ENCODE assay signal across 8 cellular contexts in the genomic region with DNA sequence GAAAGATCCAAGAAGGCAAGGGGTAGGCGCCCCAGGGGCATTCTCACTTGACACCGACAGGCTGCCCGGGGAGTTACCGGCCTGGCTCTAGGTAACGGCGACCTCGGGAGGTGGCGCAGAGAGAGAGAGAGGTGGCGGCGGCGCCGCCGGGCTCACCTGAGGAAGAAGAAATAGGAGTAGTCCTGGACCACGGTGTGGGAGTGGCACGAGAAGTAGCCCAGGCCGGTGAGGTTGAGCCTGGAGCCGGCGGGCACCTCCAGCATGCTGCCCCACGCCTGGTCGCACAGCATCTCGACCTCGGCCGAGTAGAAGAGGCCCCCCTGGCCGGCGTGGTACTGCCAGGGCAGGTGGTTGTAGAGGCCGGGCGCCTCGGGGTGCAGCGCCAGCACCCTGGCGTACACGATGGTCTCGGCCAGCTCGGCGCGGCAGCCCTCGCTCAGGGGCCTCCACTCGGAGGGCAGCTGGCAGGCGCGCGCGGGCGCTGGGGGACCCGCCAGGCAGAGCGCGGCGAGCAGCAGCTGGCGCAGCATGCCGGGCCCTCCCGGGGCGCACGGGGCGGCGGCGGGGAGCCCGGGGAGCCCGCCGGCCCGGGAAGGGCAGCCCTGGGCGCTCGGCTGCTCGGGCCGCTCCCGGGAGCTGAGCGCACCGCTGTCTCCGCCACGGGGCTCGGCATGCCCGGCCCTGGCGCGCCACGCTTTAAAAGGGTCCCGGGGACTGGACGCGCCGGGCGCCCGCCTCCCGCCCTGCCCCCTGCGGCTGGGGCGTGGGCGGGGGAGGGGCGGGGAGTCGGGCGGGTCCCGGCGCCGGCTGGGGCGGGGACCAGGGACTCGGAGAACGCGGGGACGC. TPM values are rescaled to one million over a fixed set of nuclear protein-coding genes. Genes with fewer than 3 reads are reported as not detected.
DNase-seq lines count a peak whose midpoint lies in the region; ATAC-seq and TF ChIP-seq lines count a peak whose summit lies in the region.

CCDC3 (minus strand) TSS at position 673 of the 846 bp plus-strand sequence; CDS start at position 530, 143 bp downstream.

- no peaks in the 10 kb centered on the region for H3K4me1 ChIP-seq in iPS-15b (ENCODE audit: control insufficient read depth, insufficient read depth, low read length)
- H3K4me1 ChIP-seq in smooth muscle cell (ENCODE audit: low read depth): peaks cover 3% of the 10 kb centered on the region
- peaks cover 26% of the 10 kb centered on the region for H3K4me1 ChIP-seq in Karpas-422 (ENCODE audit: low read length)

- intact Hi-C loops in activated T-helper 1 cell treated with anti-CD3 and anti-CD28 coated beads, Interleukin-12 subunit alpha, Interleukin-12 subunit beta, Interleukin-2, Interleukin-4 antibody, amounts not matched to agents 30 ng/mL and 10 ng/mL and 1 ng/mL, durations not matched to agents 14 hours and 24 hours and 36 hours (cut with micrococcal nuclease): no loop called here

- H3K27me3 ChIP-seq in iPS-15b (ENCODE audit: control insufficient read depth, insufficient read depth, low read length): peaks cover 37% of the 10 kb centered on the region
- H3K27me3 ChIP-seq in smooth muscle cell (ENCODE audit: low read depth): no peaks in the 10 kb centered on the region
- no peaks in the 10 kb centered on the region for H3K27me3 ChIP-seq in Karpas-422 (ENCODE audit: low read length)

- H3K9me2 ChIP-seq in Karpas-422 (replicated peaks; ENCODE audit: insufficient read depth, low read length): no peaks in the 10 kb centered on the region

- H3K4me3 ChIP-seq in iPS-15b (ENCODE audit: low read depth, low read length) (peak within 1 kb of the TSS; percentile 75), smooth muscle cell (peak within 1 kb of the TSS; percentile 66), Karpas-422 (ENCODE audit: low read length) (no peak within 1 kb of the TSS)

- H3K9me3 ChIP-seq in iPS-15b (ENCODE audit: control insufficient read depth, insufficient read depth, low read length) (no peaks in the 10 kb centered on the region), smooth muscle cell (replicated peaks; ENCODE audit: low read depth) (no peaks in the 10 kb centered on the region), Karpas-422 (ENCODE audit: low read length) (no peaks in the 10 kb centered on the region)

- no peaks in the 10 kb centered on the region for H3K36me3 ChIP-seq in iPS-15b (ENCODE audit: control insufficient read depth, insufficient read depth, low read length)
- no peaks in the 10 kb centered on the region for H3K36me3 ChIP-seq in smooth muscle cell (ENCODE audit: low read depth)
- no peaks in the 10 kb centered on the region; the same call in 1 of the 2 replicates for H3K36me3 ChIP-seq in Karpas-422 (ENCODE audit: insufficient read depth, low read length)

- ATAC-seq in HG02588 (IDR thresholded peaks at IDR 0.05; ENCODE audit: unreplicated experiment): no peak
- no peak for ATAC-seq in GM19397 (IDR thresholded peaks at IDR 0.05; ENCODE audit: unreplicated experiment)

- no peaks in the 10 kb centered on the region for H3K79me2 ChIP-seq in smooth muscle cell (ENCODE audit: low read depth)
- H3K79me2 ChIP-seq in Karpas-422 (ENCODE audit: low read length): no peaks in the 10 kb centered on the region

- H3K27me3 Mint-ChIP-seq in activated naive CD4-positive, alpha-beta T cell treated with anti-CD3 and anti-CD28 coated beads, Interleukin-2, amount 10 ng/mL, durations not matched to agents 7 days and 5 days: peaks cover 57% of the 10 kb centered on the region
- peaks cover 36% of the 10 kb centered on the region for H3K27me3 Mint-ChIP-seq in activated T-helper 1 cell treated with anti-CD3 and anti-CD28 coated beads, Interleukin-12 subunit alpha, Interleukin-12 subunit beta, Interleukin-2, Interleukin-4 antibody, amounts not matched to agents 30 ng/mL and 10 ng/mL and 1 ng/mL, durations not matched to agents 14 hours and 24 hours and 36 hours (ENCODE audit: insufficient read depth)

- H3K36me3 Mint-ChIP-seq in activated naive CD4-positive, alpha-beta T cell treated with anti-CD3 and anti-CD28 coated beads, Interleukin-2, amount 10 ng/mL, durations not matched to agents 7 days and 5 days: no peaks in the 10 kb centered on the region
- no peaks in the 10 kb centered on the region for H3K36me3 Mint-ChIP-seq in activated T-helper 1 cell treated with anti-CD3 and anti-CD28 coated beads, Interleukin-12 subunit alpha, Interleukin-12 subunit beta, Interleukin-2, Interleukin-4 antibody, amounts not matched to agents 30 ng/mL and 10 ng/mL and 1 ng/mL, durations not matched to agents 14 hours and 24 hours and 36 hours (ENCODE audit: low read depth)

- no peaks in the 10 kb centered on the region for H3K9me3 Mint-ChIP-seq in activated naive CD4-positive, alpha-beta T cell treated with anti-CD3 and anti-CD28 coated beads, Interleukin-2, amount 10 ng/mL, durations not matched to agents 7 days and 5 days
- no peaks in the 10 kb centered on the region for H3K9me3 Mint-ChIP-seq in activated T-helper 1 cell treated with anti-CD3 and anti-CD28 coated beads, Interleukin-12 subunit alpha, Interleukin-12 subunit beta, Interleukin-2, Interleukin-4 antibody, amounts not matched to agents 30 ng/mL and 10 ng/mL and 1 ng/mL, durations not matched to agents 14 hours and 24 hours and 36 hours

- H3K9ac ChIP-seq in iPS-15b (ENCODE audit: low read depth, low read length): no peak within 1 kb of the TSS
- peak within 1 kb of the TSS; percentile 23 for H3K9ac ChIP-seq in smooth muscle cell (ENCODE audit: low read depth)
- no peak within 1 kb of the TSS for H3K9ac ChIP-seq in Karpas-422 (ENCODE audit: low read length)

- H3K4me1 Mint-ChIP-seq in activated naive CD4-positive, alpha-beta T cell treated with anti-CD3 and anti-CD28 coated beads, Interleukin-2, amount 10 ng/mL, durations not matched to agents 7 days and 5 days: peaks cover 6% of the 10 kb centered on the region
- no peaks in the 10 kb centered on the region for H3K4me1 Mint-ChIP-seq in activated T-helper 1 cell treated with anti-CD3 and anti-CD28 coated beads, Interleukin-12 subunit alpha, Interleukin-12 subunit beta, Interleukin-2, Interleukin-4 antibody, amounts not matched to agents 30 ng/mL and 10 ng/mL and 1 ng/mL, durations not matched to agents 14 hours and 24 hours and 36 hours (ENCODE audit: low read depth)

- H3K27ac Mint-ChIP-seq in activated naive CD4-positive, alpha-beta T cell treated with anti-CD3 and anti-CD28 coated beads, Interleukin-2, amount 10 ng/mL, durations not matched to agents 7 days and 5 days: no peak within 1 kb of the TSS
- H3K27ac Mint-ChIP-seq in activated T-helper 1 cell treated with anti-CD3 and anti-CD28 coated beads, Interleukin-12 subunit alpha, Interleukin-12 subunit beta, Interleukin-2, Interleukin-4 antibody, amounts not matched to agents 30 ng/mL and 10 ng/mL and 1 ng/mL, durations not matched to agents 14 hours and 24 hours and 36 hours: no peak within 1 kb of the TSS

- 2% methylated on average over 57 of the region's 93 CpGs for WGBS in smooth muscle cell (ENCODE audit: low lambda C conversion rate)

- H4K20me1 ChIP-seq in smooth muscle cell (ENCODE audit: low read depth): no peaks in the 10 kb centered on the region
- H4K20me1 ChIP-seq in Karpas-422 (ENCODE audit: insufficient read depth, low read depth, low read length): no peaks in the 10 kb centered on the region

- DNase-seq in activated naive CD4-positive, alpha-beta T cell treated with anti-CD3 and anti-CD28 coated beads, Interleukin-2, amount 10 ng/mL, durations not matched to agents 7 days and 5 days: no peak
- no peak for DNase-seq in activated naive CD4-positive, alpha-beta T cell treated with Interleukin-2 at 50 U/mL for 16 hours
- DNase-seq in activated T-helper 1 cell treated with anti-CD3 and anti-CD28 coated beads, Interleukin-12 subunit alpha, Interleukin-12 subunit beta, Interleukin-2, Interleukin-4 antibody, amounts not matched to agents 30 ng/mL and 10 ng/mL and 1 ng/mL, durations not matched to agents 14 hours and 24 hours and 36 hours (ENCODE audit: low spot score): no peak
- DNase-seq in smooth muscle cell (lab: John Stamatoyannopoulos, UW; ENCODE audit: unreplicated experiment): peak; percentile 41
- DNase-seq in Karpas-422: no peak

- TF ChIP-seq CTCF in smooth muscle cell (IDR thresholded peaks at IDR 0.05; ENCODE audit: borderline replicate concordance, insufficient read depth, poor library complexity, severe bottlenecking): no peak

- CTCF ChIA-PET in activated naive CD4-positive, alpha-beta T cell treated with anti-CD3 and anti-CD28 coated beads, Interleukin-2, amount 10 ng/mL, durations not matched to agents 7 days and 5 days (lab: Charles Lee): no interaction called here

- H3F3A ChIP-seq in smooth muscle cell (ENCODE audit: low read depth): no peaks in the 10 kb centered on the region

- H3K27ac ChIP-seq in smooth muscle cell (ENCODE audit: low read depth) (no peak within 1 kb of the TSS), Karpas-422 (ENCODE audit: low read length) (no peak within 1 kb of the TSS)

- H3K4me2 ChIP-seq in smooth muscle cell (peak within 1 kb of the TSS; percentile 96), Karpas-422 (ENCODE audit: low read depth, low read length, poor library complexity, severe bottlenecking) (no peak within 1 kb of the TSS)

- H3K4me3 Mint-ChIP-seq in activated naive CD4-positive, alpha-beta T cell treated with anti-CD3 and anti-CD28 coated beads, Interleukin-2, amount 10 ng/mL, durations not matched to agents 7 days and 5 days: peak within 1 kb of the TSS; percentile 35
- peak within 1 kb of the TSS; percentile 31 for H3K4me3 Mint-ChIP-seq in activated T-helper 1 cell treated with anti-CD3 and anti-CD28 coated beads, Interleukin-12 subunit alpha, Interleukin-12 subunit beta, Interleukin-2, Interleukin-4 antibody, amounts not matched to agents 30 ng/mL and 10 ng/mL and 1 ng/mL, durations not matched to agents 14 hours and 24 hours and 36 hours

- H2AFZ ChIP-seq in smooth muscle cell (ENCODE audit: low read depth) (peak within 1 kb of the TSS; percentile 92), Karpas-422 (ENCODE audit: low read length) (no peak within 1 kb of the TSS; the same call in 1 of the 2 replicates)

RNA-seq across cellular contexts. Expression of gene CCDC3, which starts in this region (rescaled TPM):
- total RNA-seq in activated T-helper 1 cell treated with anti-CD3 and anti-CD28 coated beads, Interleukin-12 subunit alpha, Interleukin-12 subunit beta, Interleukin-2, Interleukin-4 antibody, amounts not matched to agents 30 ng/mL and 10 ng/mL and 1 ng/mL, durations not matched to agents 14 hours and 24 hours and 36 hours: 0.13 TPM in 1 of 2 replicates, not detected in the other
- 33.7 and 46.0 TPM in 2 replicates for total RNA-seq in smooth muscle cell
- polyA plus RNA-seq in smooth muscle cell: 39.2 and 51.2 TPM in 2 replicates
- total RNA-seq in Karpas-422 (2014; rRNA removed; shearing (Covaris generic); ENCODE audit: low replicate concordance): 1.4 and 2.9 TPM in 2 replicates
